Comparison of ENCODE assay signal across 1 cellular context in the genomic region with DNA sequence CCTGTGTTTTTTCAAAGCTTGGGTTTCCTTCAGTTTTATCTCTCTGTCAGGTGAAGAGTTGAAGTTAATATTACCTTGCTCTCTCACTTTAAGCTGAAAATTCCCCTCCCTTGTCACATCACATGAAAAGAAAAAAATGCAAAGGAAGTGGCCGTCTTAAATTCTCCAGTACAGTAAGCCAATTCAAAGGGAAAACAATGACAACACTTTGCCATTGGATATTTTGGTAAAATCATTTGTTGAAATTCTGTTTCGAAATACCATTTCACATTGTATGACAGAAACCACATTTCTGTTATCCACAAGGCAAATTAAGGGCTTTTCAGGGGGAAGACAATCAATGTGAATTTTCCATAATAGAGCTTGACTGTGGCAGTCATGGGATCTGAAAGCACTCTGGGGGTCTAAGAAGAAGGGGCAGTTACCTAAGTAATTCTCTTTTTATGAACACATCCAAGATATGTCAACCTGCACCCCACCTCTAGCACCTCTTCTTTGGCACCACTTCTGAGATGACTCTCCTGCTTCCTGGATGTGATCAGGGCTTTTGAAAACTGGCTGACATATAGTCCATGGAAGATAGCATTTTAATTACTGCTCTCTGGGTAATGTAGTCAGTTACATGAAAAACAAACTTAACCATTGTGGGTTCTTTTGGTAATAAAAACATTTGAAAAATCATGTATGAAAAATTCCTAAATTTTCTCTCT.
TF ChIP-seq lines count a peak whose summit lies in the region.

No MANE protein-coding gene starts in this region.

TF ChIP-seq in IMR-90, 13 proteins besides CTCF, POLR2A, EP300 and RAD21:
- TF ChIP-seq, protein P1, sequence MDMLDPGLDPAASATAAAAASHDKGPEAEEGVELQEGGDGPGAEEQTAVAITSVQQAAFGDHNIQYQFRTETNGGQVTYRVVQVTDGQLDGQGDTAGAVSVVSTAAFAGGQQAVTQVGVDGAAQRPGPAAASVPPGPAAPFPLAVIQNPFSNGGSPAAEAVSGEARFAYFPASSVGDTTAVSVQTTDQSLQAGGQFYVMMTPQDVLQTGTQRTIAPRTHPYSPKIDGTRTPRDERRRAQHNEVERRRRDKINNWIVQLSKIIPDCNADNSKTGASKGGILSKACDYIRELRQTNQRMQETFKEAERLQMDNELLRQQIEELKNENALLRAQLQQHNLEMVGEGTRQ (IDR thresholded peaks at IDR 0.05; ENCODE audit: low read depth, low read length): no peak
- TF ChIP-seq NFE2L2 (IDR thresholded peaks at IDR 0.05; ENCODE audit: low read depth, low read length) (no peak), CEBPB (IDR thresholded peaks at IDR 0.05; ENCODE audit: low read depth, low read length) (0 out of 2 replicates have a peak, but pooled peaks have one; percentile 22), MAFK (IDR thresholded peaks at IDR 0.05; ENCODE audit: low read depth, low read length) (no peak)
